ENCODE assay signal across 9 cellular contexts in genomic region chr22:43925433-43926348, GRCh38. TPM values are rescaled to one million over a fixed set of nuclear protein-coding genes. Genes with fewer than 3 reads are reported as not detected.
DNase-seq lines count a peak whose midpoint lies in the region; ATAC-seq and TF ChIP-seq lines count a peak whose summit lies in the region.
"Had no signal": no experiment of that assay in that cellular context is flagged by ENCODE, and none has a peak within 500 bp of the region (broad histone marks: within the 10 kb centered on the region; RNA-seq: fewer than 3 reads in every experiment).

No MANE protein-coding gene starts in this region.

- peak overlapping the region; percentile 86 for H3K4me3 ChIP-seq in HUES6 (ENCODE audit: low read depth, low read length)
- no peak overlapping the region for H3K4me3 ChIP-seq in breast epithelium
- peak overlapping the region; percentile 90 for H3K4me3 ChIP-seq in mesodermal cell (ENCODE audit: extremely low read depth, insufficient read depth, low read length, poor library complexity, severe bottlenecking)

- H3K27me3 Mint-ChIP-seq in CD4-positive, alpha-beta T cell: peaks cover 34% of the 10 kb centered on the region

- H3K27ac Mint-ChIP-seq in CD4-positive, alpha-beta T cell: no peak overlapping the region
- H3K27ac Mint-ChIP-seq: activated T-cell treated with anti-CD3 and anti-CD28 coated beads, Interleukin-2, amount 50 U/mL, for 24 hours had no signal

- POLR2A ChIA-PET in CD4-positive, alpha-beta T cell (lab: Charles Lee): no interaction called here

- intact Hi-C loops in CD4-positive, alpha-beta T cell (cut with DNase I, micrococcal nuclease): no loop called here
- intact Hi-C loops in breast epithelium (cut with DNase I; ENCODE audit: low total_unique reads): no loop called here

- H3K4me1 Mint-ChIP-seq in CD4-positive, alpha-beta T cell (ENCODE audit: low read depth): peaks cover 5% of the 10 kb centered on the region

- no peak for TF ChIP-seq POLR2A in breast epithelium (IDR thresholded peaks at IDR 0.05)

- H3K36me3 ChIP-seq in HUES6 (ENCODE audit: control insufficient read depth, insufficient read depth, low read length) (peaks cover 39% of the 10 kb centered on the region), breast epithelium (no peaks in the 10 kb centered on the region), mesodermal cell (ENCODE audit: control insufficient read depth, insufficient read depth, low read length) (peaks cover 42% of the 10 kb centered on the region)

- no peak for DNase-seq in CD4-positive, alpha-beta T cell
- DNase-seq in breast epithelium (ENCODE audit: low spot score in 2 of 2) (peak in 1 of 2 donors; percentile 60), HUDEP-2 (lab: John Stamatoyannopoulos, UW; ENCODE audit: unreplicated experiment in 76 of 76) (no peak), GM03348 (ENCODE audit: low spot score) (no peak)
- DNase-seq: activated T-cell treated with anti-CD3 and anti-CD28 coated beads, Interleukin-2, amount 50 U/mL, for 24 hours had no signal

- H3K27ac ChIP-seq in CD4-positive, alpha-beta T cell (ENCODE audit: low read depth, low read length): no peak overlapping the region
- H3K27ac ChIP-seq in HUES6 (ENCODE audit: low read depth, low read length) (no peak overlapping the region), breast epithelium (peak overlapping the region; percentile 32 to 36), mesodermal cell (ENCODE audit: low read depth, low read length, severe bottlenecking) (peak overlapping the region; percentile 62)

- H3K4me1 ChIP-seq in HUES6 (ENCODE audit: control insufficient read depth, insufficient read depth, low read length) (peaks cover 30% of the 10 kb centered on the region), breast epithelium (no peaks in the 10 kb centered on the region), mesodermal cell (ENCODE audit: control insufficient read depth, insufficient read depth, low read length, poor library complexity, severe bottlenecking) (peaks cover 34% of the 10 kb centered on the region)

- no peak for TF ChIP-seq CTCF in CD4-positive, alpha-beta T cell (IDR thresholded peaks at IDR 0.05)
- TF ChIP-seq CTCF in breast epithelium (IDR thresholded peaks at IDR 0.05): no peak

- ATAC-seq in CD4-positive, alpha-beta T cell (ENCODE audit: poor library complexity): no peak
- ATAC-seq in GM18511 (IDR thresholded peaks at IDR 0.05; ENCODE audit: unreplicated experiment): no peak
- no peak for ATAC-seq in GM21381 (IDR thresholded peaks at IDR 0.05; ENCODE audit: unreplicated experiment)

- H3K9ac ChIP-seq in HUES6 (ENCODE audit: low read length): peak overlapping the region; percentile 87

- peak overlapping the region; percentile 73 for H3K4me3 Mint-ChIP-seq in CD4-positive, alpha-beta T cell

- H3K36me3 Mint-ChIP-seq in CD4-positive, alpha-beta T cell (ENCODE audit: low read depth): no peaks in the 10 kb centered on the region

- H3K9me3 ChIP-seq in CD4-positive, alpha-beta T cell (ENCODE audit: control insufficient read depth, low read length): no peaks in the 10 kb centered on the region
- no peaks in the 10 kb centered on the region for H3K9me3 ChIP-seq in HUES6 (ENCODE audit: control insufficient read depth, insufficient read depth, low read depth, low read length)
- H3K9me3 ChIP-seq in breast epithelium: no peaks in the 10 kb centered on the region
- no peaks in the 10 kb centered on the region for H3K9me3 ChIP-seq in mesodermal cell (ENCODE audit: control insufficient read depth, low read length)

- no peaks in the 10 kb centered on the region for H3K9me3 Mint-ChIP-seq in CD4-positive, alpha-beta T cell
- H3K9me3 Mint-ChIP-seq: activated T-cell treated with anti-CD3 and anti-CD28 coated beads, Interleukin-2, amount 50 U/mL, for 24 hours had no signal

- CTCF ChIA-PET in CD4-positive, alpha-beta T cell (lab: Charles Lee): no interaction called here

- 41 to 70% methylated on average over 5 of the region's 6 CpGs for WGBS in mesodermal cell (ENCODE audit: insufficient coverage in 2 of 2), 2 experiments

- H3K27me3 ChIP-seq in CD4-positive, alpha-beta T cell (ENCODE audit: control insufficient read depth, insufficient read depth, low read length): peaks cover 20% of the 10 kb centered on the region
- no peaks in the 10 kb centered on the region for H3K27me3 ChIP-seq in HUES6 (ENCODE audit: control insufficient read depth, insufficient read depth, low read length)
- H3K27me3 ChIP-seq in breast epithelium: no peaks in the 10 kb centered on the region

RNA-seq across cellular contexts. Expression of gene PNPLA3, which starts 2.1 kb away (rescaled TPM):
- not detected for total RNA-seq in CD4-positive, alpha-beta T cell
- 1 to 10 TPM; 2.4 to 3.1 (median 2.9) TPM for total RNA-seq in breast epithelium
- 17.8 TPM for polyA plus RNA-seq in mesodermal cell (2013, experiment 1 of 2)
- 13.5 TPM for polyA plus RNA-seq in mesodermal cell (2013, experiment 2 of 2)

RNA-seq across cellular contexts. Expression of gene SAMM50, which starts 29.6 kb away (rescaled TPM):
- 10 to 100 TPM; 15.2 to 18.0 TPM for total RNA-seq in CD4-positive, alpha-beta T cell
- total RNA-seq in breast epithelium: 10 to 100 TPM; 36.1 to 40.6 (median 36.4) TPM
- 53.5 TPM for polyA plus RNA-seq in mesodermal cell (2013, experiment 1 of 2)
- polyA plus RNA-seq in mesodermal cell (2013, experiment 2 of 2): 52.0 TPM

RNA-seq across cellular contexts. Expression of gene PNPLA5, which starts 33.9 kb away (rescaled TPM):
- not detected for total RNA-seq in CD4-positive, alpha-beta T cell
- not detected for total RNA-seq in breast epithelium
- polyA plus RNA-seq in mesodermal cell (2013, experiment 1 of 2): not detected
- polyA plus RNA-seq in mesodermal cell (2013, experiment 2 of 2): not detected

Comparison
In these comparisons a context has a peak if more than half of its experiments do, and no peak if none do; other contexts are left out.
1. H3K27ac ChIP-seq: peak in breast epithelium (2 of 2) and mesodermal cell (single experiment); none in CD4-positive, alpha-beta T cell (single experiment) and HUES6 (single experiment).
2. H3K4me3 ChIP-seq: peak in HUES6 (single experiment) and mesodermal cell (single experiment); none in breast epithelium (0 of 3).